9 cellular contexts compared by ENCODE assay signal in the genomic region with DNA sequence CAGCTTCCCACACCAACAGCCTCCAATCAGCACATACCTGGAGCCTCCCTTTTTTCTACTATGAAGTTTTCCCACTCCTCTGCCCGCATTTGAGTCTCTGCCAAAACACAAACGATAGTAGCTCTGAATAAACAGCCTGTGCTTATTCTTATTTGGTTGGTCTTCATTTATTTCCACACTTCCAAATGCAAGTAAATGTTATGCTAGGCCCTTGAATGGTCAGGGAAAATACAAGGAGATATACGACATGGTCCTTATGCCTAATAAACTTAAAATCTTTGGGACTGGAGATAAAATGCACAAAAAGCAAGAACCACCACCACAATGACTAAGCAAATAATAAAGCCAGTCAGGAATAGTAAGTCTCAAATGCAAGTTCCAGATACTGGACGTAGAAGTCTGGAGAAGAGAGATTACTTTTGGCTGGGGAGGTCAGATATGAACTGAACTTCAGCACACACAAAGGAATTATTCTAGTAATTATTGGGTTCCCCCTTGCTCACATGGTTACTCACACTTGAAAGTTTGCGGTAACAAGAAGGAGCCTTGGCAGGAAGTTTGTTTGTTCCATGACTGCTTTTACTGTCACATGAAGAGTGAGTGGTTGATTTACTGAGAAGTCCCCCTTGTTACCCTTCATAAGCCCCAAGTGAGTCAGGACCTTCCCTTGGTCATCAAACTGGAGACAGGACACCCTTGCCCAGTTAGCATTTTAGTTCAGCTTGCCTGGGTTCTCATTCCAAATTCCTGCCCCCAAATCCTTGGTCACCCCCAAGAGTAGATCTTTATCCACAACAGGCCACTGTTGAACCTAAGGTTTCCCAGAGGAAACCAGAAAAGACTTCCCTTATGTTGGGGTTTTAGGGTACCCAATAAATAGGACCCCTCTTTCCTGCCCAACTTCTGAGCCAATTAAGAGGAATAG.
A peak's percentile ranks its signal among the peaks of the same experiment; 100 is the strongest.
DNase-seq lines count a peak whose midpoint lies in the region; ATAC-seq and TF ChIP-seq lines count a peak whose summit lies in the region.
"Had no signal": no experiment of that assay in that cellular context is flagged by ENCODE, and none has a peak within 500 bp of the region (broad histone marks: within the 10 kb centered on the region; RNA-seq: fewer than 3 reads in every experiment).

No MANE protein-coding gene starts in this region.

- no peaks in the 10 kb centered on the region for H3K4me1 ChIP-seq in mucosa of descending colon (ENCODE audit: low read depth)

- TF ChIP-seq CTCF in mucosa of descending colon (IDR thresholded peaks at IDR 0.05), result no peak

- no peaks in the 10 kb centered on the region for H3K9me3 ChIP-seq in mucosa of descending colon

- intact Hi-C loops in mucosa of descending colon (cut with DNase I, micrococcal nuclease), result no loop called here

- DNase-seq in Daoy (ENCODE audit: low read depth) (peak; percentile 84), HT1080 (ENCODE audit: low read depth) (peak; percentile 94), mucosa of descending colon (peak in 1 of 3 donors; percentile 31), left lobe of liver (ENCODE audit: low spot score) (no peak), mucosa of gallbladder (ENCODE audit: low spot score) (no peak), epidermal melanocyte (ENCODE audit: insufficient read length, low spot score) (no peak)
- peak; percentile 65 to 66 for DNase-seq in activated T-cell treated with anti-CD3 and anti-CD28 coated beads, Interleukin-2, amount 50 U/mL, for 48 hours

- H3K36me3 ChIP-seq in mucosa of descending colon (ENCODE audit: low read depth), result no peaks in the 10 kb centered on the region

- ATAC-seq in GM21367 (IDR thresholded peaks at IDR 0.05; ENCODE audit: unreplicated experiment) (peak; percentile 64), mucosa of descending colon (peak; percentile 78), left lobe of liver (no peak)
- ATAC-seq: Panc1 had no signal

- no peak overlapping the region for H3K4me3 ChIP-seq in mucosa of descending colon

Comparison
In these comparisons a context has a peak if more than half of its experiments do, and no peak if none do; other contexts are left out.
1. DNase-seq: peak in Daoy (single experiment), HT1080 (single experiment) and activated T-cell treated with anti-CD3 and anti-CD28 coated beads, Interleukin-2, amount 50 U/mL, for 48 hours (2 of 2); none in left lobe of liver (single experiment), mucosa of gallbladder (single experiment) and epidermal melanocyte (single experiment).